8 cellular contexts compared by ENCODE assay signal in the genomic region with DNA sequence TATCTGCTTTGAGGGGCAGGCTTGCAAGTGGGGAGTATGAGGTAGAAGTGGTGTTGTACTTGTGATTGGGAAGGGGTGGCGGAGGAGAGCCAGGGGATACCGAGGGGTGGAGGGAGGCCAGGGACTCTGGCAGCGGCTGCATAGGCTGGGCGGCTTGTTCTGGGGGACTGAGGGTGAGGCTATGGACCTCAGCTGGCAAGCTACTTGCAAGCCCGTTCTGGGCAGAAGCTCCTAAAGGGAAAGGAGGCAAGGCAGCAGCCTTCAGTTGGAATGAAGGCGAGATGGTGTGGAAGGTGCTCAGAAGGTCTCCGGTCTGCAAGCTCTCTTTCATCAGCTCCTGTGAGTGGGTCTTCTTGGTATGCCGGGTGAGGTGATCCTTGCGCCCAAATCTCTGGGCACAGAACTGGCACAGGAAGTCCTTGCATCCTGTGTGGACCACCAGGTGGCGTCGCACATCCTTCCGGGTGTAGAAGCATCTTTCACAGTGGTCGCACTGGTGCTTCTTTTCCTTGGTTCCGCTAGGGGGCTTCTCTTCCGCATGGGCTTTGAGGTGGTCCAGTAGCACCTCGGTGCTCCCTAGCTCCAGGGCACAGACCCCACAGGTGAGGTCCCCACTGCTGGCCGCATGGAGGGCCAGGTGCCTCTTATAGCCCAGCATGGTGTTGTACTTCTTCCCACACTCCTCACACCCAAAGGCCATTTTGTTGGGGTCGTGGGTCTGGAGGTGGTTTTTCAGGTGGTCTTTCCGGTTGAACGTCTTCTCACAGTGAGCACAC.
DNase-seq lines count a peak whose midpoint lies in the region; ATAC-seq, FAIRE-seq and TF ChIP-seq lines count a peak whose summit lies in the region.

No MANE protein-coding gene starts in this region.

- TF ChIP-seq CTCF in AG09319 (IDR thresholded peaks at IDR 0.05; ENCODE audit: low read depth, low read length) (peak; percentile 73), astrocyte (IDR thresholded peaks at IDR 0.05; ENCODE audit: insufficient read depth, low read depth, low read length) (peak; percentile 50), keratinocyte (optimal IDR thresholded peaks at IDR 0.05 in 1 of 3, IDR thresholded peaks at IDR 0.05 in 1 of 3, conservative IDR thresholded peaks at IDR 0.05 in 1 of 3; ENCODE audit: extremely low read depth in 1 of 3, insufficient read depth in 2 of 3, low read length in 3 of 3) (peak; percentile 65 to 85 (median 75))

- no peaks in the 10 kb centered on the region for H3K79me2 ChIP-seq in astrocyte (ENCODE audit: insufficient read depth, low read length)
- H3K79me2 ChIP-seq in keratinocyte (ENCODE audit: control insufficient read depth, insufficient read depth, low read length): no peaks in the 10 kb centered on the region

- dilution Hi-C loops in keratinocyte (cut with MboI; ENCODE audit: extremely low pct_ligation_motif_present, low sequenced_read_pairs): no loop called here

- H3K9me1 ChIP-seq in keratinocyte (ENCODE audit: control insufficient read depth, extremely low read depth, insufficient read depth, low read length): no peaks in the 10 kb centered on the region

- TF ChIP-seq RAD21 in Ishikawa (IDR thresholded peaks at IDR 0.05; ENCODE audit: low read depth): peak; percentile 57

- H3K27me3 Mint-ChIP-seq in astrocyte (ENCODE audit: low read depth, unreplicated experiment): no peaks in the 10 kb centered on the region

- H3K27ac Mint-ChIP-seq in astrocyte (ENCODE audit: unreplicated experiment): no peak overlapping the region

- peaks cover 1% of the 10 kb centered on the region for H3K9me3 ChIP-seq in astrocyte (ENCODE audit: insufficient read depth, low read depth, low read length)
- no peaks in the 10 kb centered on the region for H3K9me3 ChIP-seq in keratinocyte (ENCODE audit: control insufficient read depth, low read depth, low read length)

- H2AFZ ChIP-seq in astrocyte (ENCODE audit: low read depth, low read length): no peak overlapping the region
- H2AFZ ChIP-seq in keratinocyte (ENCODE audit: control insufficient read depth, low read length): no peak overlapping the region

- no peak overlapping the region for H3K4me3 Mint-ChIP-seq in astrocyte (ENCODE audit: unreplicated experiment)

- H3K9ac ChIP-seq in astrocyte (ENCODE audit: low read length) (no peak overlapping the region), keratinocyte (ENCODE audit: control insufficient read depth, extremely low read depth, insufficient read depth, low read length) (no peak overlapping the region)

- peaks cover 1% of the 10 kb centered on the region for H3K9me3 Mint-ChIP-seq in astrocyte (ENCODE audit: unreplicated experiment)

- no peaks in the 10 kb centered on the region for H3K4me1 Mint-ChIP-seq in astrocyte (ENCODE audit: low read depth, unreplicated experiment)

- peak; percentile 44 for ATAC-seq in GM18873 (IDR thresholded peaks at IDR 0.05; ENCODE audit: low FRiP score, unreplicated experiment)

- H3K36me3 ChIP-seq in astrocyte (ENCODE audit: insufficient read depth, low read length) (no peaks in the 10 kb centered on the region), keratinocyte (ENCODE audit: control insufficient read depth in 2 of 2, extremely low read depth in 1 of 2, insufficient read depth in 2 of 2, low read length in 2 of 2) (no peaks in the 10 kb centered on the region)

- no peak for DNase-seq in AG09319 (ENCODE audit: extremely low read depth, low read depth)
- DNase-seq in T follicular helper cell (ENCODE audit: low read depth): peak; percentile 27
- DNase-seq in astrocyte (ENCODE audit: low read depth): peak; percentile 25
- DNase-seq in keratinocyte (ENCODE audit: low read depth, low spot score): no peak
- peak; percentile 25 for DNase-seq in stimulated activated CD8-positive, alpha-beta memory T cell treated with anti-CD3 and anti-CD28 coated beads, Interleukin-12 subunit alpha, Interleukin-12 subunit beta, amount 100 ng/mL, for 24 hours (ENCODE audit: extremely low read depth)
- DNase-seq in putamen (ENCODE audit: low spot score): no peak

- FAIRE-seq in astrocyte (lab: Jason Lieb, UNC): no peak
- no peak for FAIRE-seq in keratinocyte (lab: Jason Lieb, UNC)

- no peak for TF ChIP-seq EP300 in Ishikawa (IDR thresholded peaks at IDR 0.05; ENCODE audit: borderline replicate concordance)

- no peaks in the 10 kb centered on the region for H3K4me1 ChIP-seq in astrocyte (ENCODE audit: insufficient read depth, low read length)
- H3K4me1 ChIP-seq in keratinocyte (ENCODE audit: control insufficient read depth, extremely low read depth, insufficient read depth, low read length): no peaks in the 10 kb centered on the region

- H4K20me1 ChIP-seq in astrocyte (ENCODE audit: insufficient read depth, low read length) (no peaks in the 10 kb centered on the region), keratinocyte (ENCODE audit: control insufficient read depth, extremely low read depth, insufficient read depth, low read length) (no peaks in the 10 kb centered on the region)

- H3K4me3 ChIP-seq in astrocyte (ENCODE audit: insufficient read depth, low read depth, low read length) (no peak overlapping the region), keratinocyte (ENCODE audit: control insufficient read depth in 2 of 3, extremely low read depth in 1 of 3, insufficient read depth in 2 of 3, low read depth in 1 of 3, low read length in 3 of 3) (no peak overlapping the region)

- no peaks in the 10 kb centered on the region for H3K36me3 Mint-ChIP-seq in astrocyte (ENCODE audit: low read depth, unreplicated experiment)

- H3K4me2 ChIP-seq in astrocyte (ENCODE audit: low read length) (no peak overlapping the region), keratinocyte (ENCODE audit: control insufficient read depth, extremely low read depth, insufficient read depth, low read depth, low read length) (no peak overlapping the region)

- H3K27me3 ChIP-seq in astrocyte (ENCODE audit: insufficient read depth, low read length) (no peaks in the 10 kb centered on the region), keratinocyte (ENCODE audit: control insufficient read depth, extremely low read depth, insufficient read depth, low read length) (no peaks in the 10 kb centered on the region)

- H3K27ac ChIP-seq in astrocyte (ENCODE audit: low read depth, low read length): no peak overlapping the region
- H3K27ac ChIP-seq in keratinocyte (ENCODE audit: control insufficient read depth, insufficient read depth, low read length): no peak overlapping the region

TF ChIP-seq in Ishikawa, 13 proteins besides CTCF, POLR2A, EP300 and RAD21:
- TF ChIP-seq, protein P1, sequence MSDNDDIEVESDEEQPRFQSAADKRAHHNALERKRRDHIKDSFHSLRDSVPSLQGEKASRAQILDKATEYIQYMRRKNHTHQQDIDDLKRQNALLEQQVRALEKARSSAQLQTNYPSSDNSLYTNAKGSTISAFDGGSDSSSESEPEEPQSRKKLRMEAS (IDR thresholded peaks at IDR 0.05): no peak
- TF ChIP-seq, protein P2, sequence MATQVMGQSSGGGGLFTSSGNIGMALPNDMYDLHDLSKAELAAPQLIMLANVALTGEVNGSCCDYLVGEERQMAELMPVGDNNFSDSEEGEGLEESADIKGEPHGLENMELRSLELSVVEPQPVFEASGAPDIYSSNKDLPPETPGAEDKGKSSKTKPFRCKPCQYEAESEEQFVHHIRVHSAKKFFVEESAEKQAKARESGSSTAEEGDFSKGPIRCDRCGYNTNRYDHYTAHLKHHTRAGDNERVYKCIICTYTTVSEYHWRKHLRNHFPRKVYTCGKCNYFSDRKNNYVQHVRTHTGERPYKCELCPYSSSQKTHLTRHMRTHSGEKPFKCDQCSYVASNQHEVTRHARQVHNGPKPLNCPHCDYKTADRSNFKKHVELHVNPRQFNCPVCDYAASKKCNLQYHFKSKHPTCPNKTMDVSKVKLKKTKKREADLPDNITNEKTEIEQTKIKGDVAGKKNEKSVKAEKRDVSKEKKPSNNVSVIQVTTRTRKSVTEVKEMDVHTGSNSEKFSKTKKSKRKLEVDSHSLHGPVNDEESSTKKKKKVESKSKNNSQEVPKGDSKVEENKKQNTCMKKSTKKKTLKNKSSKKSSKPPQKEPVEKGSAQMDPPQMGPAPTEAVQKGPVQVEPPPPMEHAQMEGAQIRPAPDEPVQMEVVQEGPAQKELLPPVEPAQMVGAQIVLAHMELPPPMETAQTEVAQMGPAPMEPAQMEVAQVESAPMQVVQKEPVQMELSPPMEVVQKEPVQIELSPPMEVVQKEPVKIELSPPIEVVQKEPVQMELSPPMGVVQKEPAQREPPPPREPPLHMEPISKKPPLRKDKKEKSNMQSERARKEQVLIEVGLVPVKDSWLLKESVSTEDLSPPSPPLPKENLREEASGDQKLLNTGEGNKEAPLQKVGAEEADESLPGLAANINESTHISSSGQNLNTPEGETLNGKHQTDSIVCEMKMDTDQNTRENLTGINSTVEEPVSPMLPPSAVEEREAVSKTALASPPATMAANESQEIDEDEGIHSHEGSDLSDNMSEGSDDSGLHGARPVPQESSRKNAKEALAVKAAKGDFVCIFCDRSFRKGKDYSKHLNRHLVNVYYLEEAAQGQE (IDR thresholded peaks at IDR 0.05; ENCODE audit: low read depth): no peak
- TF ChIP-seq, protein P3, sequence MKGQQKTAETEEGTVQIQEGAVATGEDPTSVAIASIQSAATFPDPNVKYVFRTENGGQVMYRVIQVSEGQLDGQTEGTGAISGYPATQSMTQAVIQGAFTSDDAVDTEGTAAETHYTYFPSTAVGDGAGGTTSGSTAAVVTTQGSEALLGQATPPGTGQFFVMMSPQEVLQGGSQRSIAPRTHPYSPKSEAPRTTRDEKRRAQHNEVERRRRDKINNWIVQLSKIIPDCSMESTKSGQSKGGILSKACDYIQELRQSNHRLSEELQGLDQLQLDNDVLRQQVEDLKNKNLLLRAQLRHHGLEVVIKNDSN (IDR thresholded peaks at IDR 0.05): no peak
- TF ChIP-seq ZBTB7A (IDR thresholded peaks at IDR 0.05; ENCODE audit: low read depth): no peak
- TF ChIP-seq TAF1 (IDR thresholded peaks at IDR 0.05; ENCODE audit: low read depth): no peak
- TF ChIP-seq CEBPB (IDR thresholded peaks at IDR 0.05): no peak
- TF ChIP-seq EGR1 (IDR thresholded peaks at IDR 0.05): no peak
- no peak for TF ChIP-seq TEAD4 (IDR thresholded peaks at IDR 0.05)
- no peak for TF ChIP-seq YY1 (IDR thresholded peaks at IDR 0.05; ENCODE audit: low read depth)
- no peak for TF ChIP-seq FOXM1 (IDR thresholded peaks at IDR 0.05; ENCODE audit: borderline replicate concordance, low read depth)
- TF ChIP-seq TCF12 (IDR thresholded peaks at IDR 0.05; ENCODE audit: low read depth): no peak
- TF ChIP-seq NFIC (IDR thresholded peaks at IDR 0.05): no peak
- TF ChIP-seq CREB1 (IDR thresholded peaks at IDR 0.05; ENCODE audit: low read depth): no peak

Comparison
In these comparisons a context has a peak if more than half of its experiments do, and no peak if none do; other contexts are left out.
1. DNase-seq: peak in T follicular helper cell (single experiment), astrocyte (single experiment) and stimulated activated CD8-positive, alpha-beta memory T cell treated with anti-CD3 and anti-CD28 coated beads, Interleukin-12 subunit alpha, Interleukin-12 subunit beta, amount 100 ng/mL, for 24 hours (single experiment); none in AG09319 (single experiment), keratinocyte (single experiment) and putamen (single experiment).
2. Peak in every context shown above with its lines, with median percentiles within 50 percentile points of each other: CTCF ChIP-seq.